In the genomic region with DNA sequence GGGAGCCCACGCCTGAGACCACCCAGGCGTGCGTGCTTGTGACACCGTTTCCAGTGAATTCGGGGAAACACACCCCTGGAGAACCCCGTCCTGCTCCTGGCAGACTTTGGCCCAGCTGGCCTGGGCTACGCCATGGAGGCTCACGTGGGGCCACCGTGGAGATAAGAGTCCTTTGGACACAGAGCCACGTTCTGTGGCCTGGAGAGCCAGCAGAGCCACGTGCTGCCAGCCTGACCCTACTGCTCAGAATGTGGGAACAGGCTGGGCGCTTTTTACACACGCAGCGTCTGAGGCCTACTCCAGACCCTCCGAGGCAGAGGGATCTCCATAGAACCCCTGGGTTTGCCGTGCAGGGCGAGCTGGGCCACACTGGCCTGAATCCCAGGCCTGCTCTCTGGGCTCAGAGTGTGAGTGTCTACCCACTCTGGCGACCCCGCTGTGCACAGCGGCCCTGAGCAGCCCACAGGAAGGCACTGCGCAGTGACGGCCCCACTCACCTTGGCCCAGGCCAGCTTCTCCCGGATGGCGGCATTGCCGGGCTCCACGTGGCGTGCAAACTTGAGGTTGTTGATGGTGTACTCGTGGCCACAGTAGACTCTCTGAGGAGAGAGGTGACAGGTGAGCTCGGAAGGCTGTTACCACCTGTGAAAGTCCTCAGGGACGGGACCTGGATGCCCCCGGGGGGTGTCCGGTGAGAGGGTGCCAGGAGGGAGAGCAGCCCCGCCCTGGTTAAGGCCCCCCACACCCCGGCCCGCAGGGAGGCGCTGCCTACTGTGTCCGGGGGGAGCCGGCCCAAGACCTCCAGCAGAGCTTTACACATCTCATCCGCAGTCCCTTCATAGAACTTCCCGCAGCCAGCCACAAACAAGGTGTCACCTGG, we compare ENCODE assay signal across 24 cellular contexts. TPM values are rescaled to one million over a fixed set of nuclear protein-coding genes. Genes with fewer than 3 reads are reported as not detected.
DNase-seq lines count a peak whose midpoint lies in the region; ATAC-seq, FAIRE-seq and TF ChIP-seq lines count a peak whose summit lies in the region.
"Had no signal": no experiment of that assay in that cellular context is flagged by ENCODE, and none has a peak within 500 bp of the region (broad histone marks: within the 10 kb centered on the region; RNA-seq: fewer than 3 reads in every experiment).

No MANE protein-coding gene starts in this region.

- H3K4me1 ChIP-seq in HepG2 (ENCODE audit: insufficient read depth, low read length) = peaks cover 10% of the 10 kb centered on the region
- H3K4me1 ChIP-seq in neuronal stem cell (ENCODE audit: control insufficient read depth in 2 of 2, insufficient read depth in 1 of 2, low read depth in 1 of 2, low read length in 2 of 2) = no peaks in the 10 kb centered on the region
- H3K4me1 ChIP-seq in smooth muscle cell (ENCODE audit: low read depth) = peaks cover 5% of the 10 kb centered on the region

- no peaks in the 10 kb centered on the region for H3K9me3 ChIP-seq in HepG2 (ENCODE audit: low read length)
- no peaks in the 10 kb centered on the region for H3K9me3 ChIP-seq in neuronal stem cell (replicated peaks in 1 of 2; ENCODE audit: control insufficient read depth in 2 of 2, insufficient read depth in 1 of 2, low read depth in 1 of 2, low read length in 2 of 2)
- H3K9me3 ChIP-seq in smooth muscle cell (replicated peaks; ENCODE audit: low read depth) = no peaks in the 10 kb centered on the region
- H3K9me3 ChIP-seq: BLaER1 had no signal

- no peak overlapping the region for H2BK120ac ChIP-seq in neuronal stem cell (ENCODE audit: low read depth, low read length)

- H2BK15ac ChIP-seq in neuronal stem cell (ENCODE audit: low read length) = no peak overlapping the region

- no peak for ATAC-seq in HepG2

- peaks cover 12% of the 10 kb centered on the region for H3K4me1 Mint-ChIP-seq in chondrocyte (ENCODE audit: low read depth)
- H3K4me1 Mint-ChIP-seq in immature natural killer cell = peaks cover 4 to 12% of the 10 kb centered on the region in 2 donors
- H3K4me1 Mint-ChIP-seq: CD14-positive monocyte had no signal

- peaks cover 8% of the 10 kb centered on the region for H3F3A ChIP-seq in smooth muscle cell (ENCODE audit: low read depth)

- FAIRE-seq in HepG2 (lab: Jason Lieb, UNC) = no peak
- FAIRE-seq: GM19239 had no signal

- no peak overlapping the region for H2AK5ac ChIP-seq in neuronal stem cell (ENCODE audit: low read depth, low read length)

- H3K18ac ChIP-seq in neuronal stem cell (ENCODE audit: low read length) = no peak overlapping the region

- TF ChIP-seq POLR2A in HepG2 (IDR thresholded peaks at IDR 0.05; ENCODE audit: insufficient read depth in 1 of 2, low read depth in 2 of 2, low read length in 2 of 2) = 0 out of 4 replicates have a peak, but pooled peaks of 1 of the 2 experiments have one; percentile 24

- H4K20me1 ChIP-seq in HepG2 (ENCODE audit: insufficient read depth, low read length) (peaks cover 5% of the 10 kb centered on the region; the same call in 1 of the 2 replicates), smooth muscle cell (ENCODE audit: low read depth) (no peaks in the 10 kb centered on the region)

- H3K27ac Mint-ChIP-seq in chondrocyte (ENCODE audit: unreplicated experiment) = no peak overlapping the region
- H3K27ac Mint-ChIP-seq in immature natural killer cell = no peak overlapping the region
- H3K27ac Mint-ChIP-seq: CD4-positive, alpha-beta memory T cell; IgD-negative memory B cell had no signal

- in situ Hi-C loops in HepG2 (cut with HindIII; ENCODE audit: extremely low pct_ligation_motif_present, low pct_unique_long_range_greater_than_20kb) = no loop called here

- H3K36me3 ChIP-seq in H7 (replicated peaks; ENCODE audit: control insufficient read depth, insufficient read depth, low read length) = no peaks in the 10 kb centered on the region; the same call in 1 of the 2 replicates
- peaks cover 10 to 33% of the 10 kb centered on the region in 2 experiments; a peak in 4 of 5 replicates for H3K36me3 ChIP-seq in HepG2 (replicated peaks in 1 of 2; ENCODE audit: control insufficient read depth in 1 of 2, insufficient read depth in 2 of 2, low read length in 2 of 2)
- H3K36me3 ChIP-seq in neuronal stem cell (replicated peaks in 1 of 2; ENCODE audit: control insufficient read depth in 2 of 2, insufficient read depth in 2 of 2, low read length in 2 of 2) = peaks cover 10 to 57% of the 10 kb centered on the region in 2 donors
- no peaks in the 10 kb centered on the region for H3K36me3 ChIP-seq in smooth muscle cell (ENCODE audit: low read depth)

- no peak overlapping the region for H3K14ac ChIP-seq in neuronal stem cell (ENCODE audit: low read length)

- H3K4me3 Mint-ChIP-seq in chondrocyte (ENCODE audit: unreplicated experiment) (no peak overlapping the region), immature natural killer cell (no peak overlapping the region)
- H3K4me3 Mint-ChIP-seq: CD14-positive monocyte, IgD-negative memory B cell had no signal

- H3K9me3 Mint-ChIP-seq in chondrocyte (ENCODE audit: low read depth) (no peaks in the 10 kb centered on the region), immature natural killer cell (peaks cover 0 to 3% (median 0%) of the 10 kb centered on the region in 6 donors)
- H3K9me3 Mint-ChIP-seq: CD14-positive monocyte; CD4-positive, alpha-beta memory T cell; IgD-negative memory B cell had no signal

- H2BK5ac ChIP-seq in neuronal stem cell (ENCODE audit: low read length) = no peak overlapping the region

- no peak overlapping the region for H2BK12ac ChIP-seq in neuronal stem cell (ENCODE audit: low read length)

- DNase-seq in H7 (peak; percentile 59), chondrocyte (ENCODE audit: low spot score) (peak; percentile 80), HepG2 (ENCODE audit: low spot score) (no peak), neuronal stem cell (ENCODE audit: low spot score) (no peak), mucosa of gallbladder (ENCODE audit: low spot score) (no peak), immature natural killer cell (no peak), putamen (ENCODE audit: low spot score) (no peak), smooth muscle cell (lab: John Stamatoyannopoulos, UW; ENCODE audit: unreplicated experiment) (no peak)
- DNase-seq: 8988T; CD4-positive, alpha-beta memory T cell; DMS153; DMS79; GF-D8; HCEC 1CT had no signal

- peaks cover 7% of the 10 kb centered on the region for H3K79me1 ChIP-seq in neuronal stem cell (ENCODE audit: low read depth, low read length)

- no peak for TF ChIP-seq EP300 in HepG2 (IDR thresholded peaks at IDR 0.05; ENCODE audit: low read depth in 2 of 2, low read length in 2 of 2)
- TF ChIP-seq EP300 in HepG2 (CRISPR knock-in tag; IDR thresholded peaks at IDR 0.05; ENCODE audit: borderline replicate concordance) = no peak

- H3K79me2 ChIP-seq in HepG2 (ENCODE audit: insufficient read depth, low read length) = no peaks in the 10 kb centered on the region
- no peaks in the 10 kb centered on the region for H3K79me2 ChIP-seq in smooth muscle cell (ENCODE audit: low read depth)

- H3K27me3 ChIP-seq in H7 (ENCODE audit: control insufficient read depth, insufficient read depth, low read length) (no peaks in the 10 kb centered on the region), HepG2 (ENCODE audit: control insufficient read depth in 1 of 2, insufficient read depth in 2 of 2, low read length in 2 of 2) (no peaks in the 10 kb centered on the region), neuronal stem cell (ENCODE audit: control insufficient read depth in 3 of 3, insufficient read depth in 3 of 3, low read depth in 1 of 3, low read length in 3 of 3) (no peaks in the 10 kb centered on the region), smooth muscle cell (ENCODE audit: low read depth) (no peaks in the 10 kb centered on the region)
- H3K27me3 ChIP-seq: BLaER1 had no signal

- POLR2A ChIA-PET in HepG2 (lab: Yijun Ruan, JAX) = no interaction called here

- WGBS in HepG2 (ENCODE audit: low lambda C conversion rate) = no CpG with 5 or more reads among the region's 40 CpGs
- WGBS in neuronal stem cell (ENCODE audit: extremely low coverage in 2 of 2, insufficient read length in 2 of 2, insufficient replicate concordance in 1 of 2), 2 donors = no CpG with 5 or more reads among the region's 40 CpGs
- WGBS in smooth muscle cell (ENCODE audit: low lambda C conversion rate) = 97% methylated on average over 40 of the region's 40 CpGs

- no peak overlapping the region for H3K9ac ChIP-seq in HepG2 (ENCODE audit: insufficient read depth, low read depth, low read length)
- no peak overlapping the region for H3K9ac ChIP-seq in neuronal stem cell (ENCODE audit: low read depth, low read length, poor library complexity)
- H3K9ac ChIP-seq in smooth muscle cell (ENCODE audit: low read depth) = no peak overlapping the region
- H3K9ac ChIP-seq: BLaER1 had no signal

- no peak for TF ChIP-seq CTCF in chondrocyte (IDR thresholded peaks at IDR 0.05)
- no peak for TF ChIP-seq CTCF in HepG2 (CRISPR knock-in tag; IDR thresholded peaks at IDR 0.05)
- no peak for TF ChIP-seq CTCF in smooth muscle cell (IDR thresholded peaks at IDR 0.05; ENCODE audit: borderline replicate concordance, insufficient read depth, poor library complexity, severe bottlenecking)

- no TSS peak for BruUV-seq in HepG2 (replicated peaks; lab: Mats Ljungman, UMichigan)

- peak overlapping the region; percentile 11 for H3K23ac ChIP-seq in neuronal stem cell (ENCODE audit: low read depth, low read length, poor library complexity)

- H3K4me2 ChIP-seq in HepG2 (ENCODE audit: low read depth, low read length) (no peak overlapping the region), neuronal stem cell (ENCODE audit: insufficient read depth, low read length, poor library complexity, severe bottlenecking) (no peak overlapping the region), smooth muscle cell (no peak overlapping the region)
- H3K4me2 ChIP-seq: BLaER1 had no signal

- TF ChIP-seq RAD21 in HepG2 (CRISPR knock-in tag; IDR thresholded peaks at IDR 0.05) = no peak

- H3K4ac ChIP-seq in neuronal stem cell (ENCODE audit: low read length) = no peak overlapping the region

- CTCF ChIA-PET in HepG2 (lab: Yijun Ruan, JAX; ENCODE audit: low intra/inter-chr PET ratio, low total read pairs) = no interaction called here

- H3K27ac ChIP-seq in HepG2 (ENCODE audit: extremely low read length, insufficient read depth, low read length) (no peak overlapping the region), neuronal stem cell (replicated peaks; ENCODE audit: low read length) (no peak overlapping the region), smooth muscle cell (ENCODE audit: low read depth) (no peak overlapping the region)
- H3K27ac ChIP-seq: BLaER1, HL-60 had no signal

- H2AFZ ChIP-seq in HepG2 (ENCODE audit: low read length) = no peak overlapping the region
- H2AFZ ChIP-seq in neuronal stem cell (ENCODE audit: low read length) = no peak overlapping the region
- H2AFZ ChIP-seq in smooth muscle cell (ENCODE audit: low read depth) = no peak overlapping the region

- peaks cover 6% of the 10 kb centered on the region for H3K36me3 Mint-ChIP-seq in chondrocyte (ENCODE audit: low read depth)
- H3K36me3 Mint-ChIP-seq in immature natural killer cell = peaks cover 7 to 16% (median 8%) of the 10 kb centered on the region in 3 donors

- H3K27me3 Mint-ChIP-seq in chondrocyte (ENCODE audit: low read depth) = no peaks in the 10 kb centered on the region
- peaks cover 0 to 4% (median 2%) of the 10 kb centered on the region in 3 donors for H3K27me3 Mint-ChIP-seq in immature natural killer cell (ENCODE audit: low read depth in 3 of 3)
- H3K27me3 Mint-ChIP-seq: CD4-positive, alpha-beta memory T cell; IgD-negative memory B cell had no signal

- H3K4me3 ChIP-seq in H7 (ENCODE audit: insufficient read depth, low read depth, low read length) (no peak overlapping the region), HepG2 (replicated peaks in 1 of 3; ENCODE audit: insufficient read depth in 1 of 3, low read depth in 2 of 3, low read length in 3 of 3) (no peak overlapping the region), neuronal stem cell (ENCODE audit: low read length in 2 of 2) (no peak overlapping the region), smooth muscle cell (no peak overlapping the region)
- H3K4me3 ChIP-seq: BLaER1 had no signal

- intact Hi-C loops in HepG2 (cut with micrococcal nuclease; ENCODE audit: unreplicated experiment) = no loop called here

- H4K8ac ChIP-seq in neuronal stem cell (ENCODE audit: low read depth, low read length) = no peak overlapping the region

- no peak overlapping the region for H4K91ac ChIP-seq in neuronal stem cell (ENCODE audit: low read depth, low read length, poor library complexity)

RNA-seq across cellular contexts. Expression of gene HAGH, which starts 10.0 kb away (rescaled TPM):
- 45.6 and 51.8 TPM in 2 replicates for total RNA-seq in H7 (2014; rRNA removed; shearing (Covaris generic))
- total RNA-seq in chondrocyte = 46.5 to 56.7 TPM (median 55.1 TPM) in 3 replicates
- total RNA-seq in HepG2 (2016; rRNA removed; fragmentation: Illumina TruSeq; extraction: Trizol) = 55.6 and 70.4 TPM in 2 replicates
- total RNA-seq in HepG2 (2016; cell fraction: cytosol; rRNA removed; fragmentation: Illumina TruSeq; extraction: Trizol; ENCODE audit: low read depth) = 53.2 and 53.5 TPM in 2 replicates
- total RNA-seq in HepG2 (2016; cell fraction: insoluble cytoplasmic fraction; rRNA removed; fragmentation: Illumina TruSeq; extraction: Trizol) = 55.0 and 68.2 TPM in 2 replicates
- total RNA-seq in HepG2 (2016; cell fraction: membrane; rRNA removed; fragmentation: Illumina TruSeq; extraction: Trizol) = 61.0 and 73.1 TPM in 2 replicates
- total RNA-seq in HepG2 (2016; cell fraction: nucleus; rRNA removed; fragmentation: Illumina TruSeq; extraction: Trizol) = 34.7 and 44.2 TPM in 2 replicates
- polyA plus RNA-seq in HepG2 (2011; rRNA removed) = 95.4 and 110 TPM in 2 replicates
- polyA plus RNA-seq in HepG2 (2011; cell fraction: cytosol; rRNA removed) = 119 and 163 TPM in 2 replicates
- 106 and 108 TPM in 2 replicates for polyA plus RNA-seq in HepG2 (2011; cell fraction: nucleus; rRNA removed)
- 60.5 and 77.2 TPM in 2 replicates for polyA plus RNA-seq in HepG2 (2012)
- polyA plus RNA-seq in HepG2 (2016; cell fraction: cytosol; fragmentation: Illumina TruSeq; extraction: Trizol; ENCODE audit: low read depth) = 50.0 and 65.6 TPM in 2 replicates
- 79.6 and 80.3 TPM in 2 replicates for polyA plus RNA-seq in HepG2 (2016; cell fraction: insoluble cytoplasmic fraction; fragmentation: Illumina TruSeq; extraction: Trizol; ENCODE audit: low read depth)
- polyA plus RNA-seq in HepG2 (2016; cell fraction: membrane; fragmentation: Illumina TruSeq; extraction: Trizol; ENCODE audit: low read depth) = 53.0 and 70.2 TPM in 2 replicates
- 90.2 and 92.4 TPM in 2 replicates for polyA plus RNA-seq in HepG2 (2016; cell fraction: nucleus; fragmentation: Illumina TruSeq; extraction: Trizol; ENCODE audit: insufficient read depth, low read depth)
- 59.0 and 90.8 TPM in 2 replicates for polyA minus RNA-seq in HepG2 (2011; rRNA and poly(A)+ RNA removed; ENCODE audit: low replicate concordance)
- polyA minus RNA-seq in HepG2 (2011; cell fraction: cytosol; rRNA and poly(A)+ RNA removed) = 25.4 and 27.3 TPM in 2 replicates
- polyA minus RNA-seq in HepG2 (2011; cell fraction: nucleus; rRNA and poly(A)+ RNA removed) = 28.8 and 29.0 TPM in 2 replicates
- polyA plus RNA-seq in neuronal stem cell (2013, experiment 1 of 2) = 45.7 TPM
- polyA plus RNA-seq in neuronal stem cell (2013, experiment 2 of 2) = 44.7 TPM
- 82.2 TPM for total RNA-seq in mucosa of gallbladder
- polyA plus RNA-seq in immature natural killer cell = 10 to 100 TPM; 53.0 to 54.7 (median 54.3) TPM
- total RNA-seq in smooth muscle cell = 20.7 and 20.9 TPM in 2 replicates
- polyA plus RNA-seq in smooth muscle cell = 42.6 and 43.0 TPM in 2 replicates

RNA-seq across cellular contexts. Expression of gene FAHD1, which starts 10.4 kb away (rescaled TPM):
- total RNA-seq in H7 (2014; rRNA removed; shearing (Covaris generic)) = 18.2 and 26.1 TPM in 2 replicates
- total RNA-seq in chondrocyte (25.8 to 27.1 TPM (median 25.9 TPM) in 3 replicates), HepG2 (2016; rRNA removed; fragmentation: Illumina TruSeq; extraction: Trizol) (45.3 and 55.1 TPM in 2 replicates), mucosa of gallbladder (49.6 TPM), smooth muscle cell (25.0 and 32.4 TPM in 2 replicates)
- 8.0 and 8.3 TPM in 2 replicates for total RNA-seq in HepG2 (2016; cell fraction: cytosol; rRNA removed; fragmentation: Illumina TruSeq; extraction: Trizol; ENCODE audit: low read depth)
- total RNA-seq in HepG2 (2016; cell fraction: insoluble cytoplasmic fraction; rRNA removed; fragmentation: Illumina TruSeq; extraction: Trizol) = 46.8 and 59.4 TPM in 2 replicates
- total RNA-seq in HepG2 (2016; cell fraction: membrane; rRNA removed; fragmentation: Illumina TruSeq; extraction: Trizol) = 20.5 and 23.1 TPM in 2 replicates
- 18.8 and 24.7 TPM in 2 replicates for total RNA-seq in HepG2 (2016; cell fraction: nucleus; rRNA removed; fragmentation: Illumina TruSeq; extraction: Trizol)
- polyA plus RNA-seq in HepG2 (2011; rRNA removed) (39.0 and 45.0 TPM in 2 replicates), immature natural killer cell (10 to 100 TPM; 22.7 to 35.4 (median 24.8) TPM), smooth muscle cell (32.4 and 32.8 TPM in 2 replicates)
- 57.1 and 75.7 TPM in 2 replicates for polyA plus RNA-seq in HepG2 (2011; cell fraction: cytosol; rRNA removed)
- polyA plus RNA-seq in HepG2 (2011; cell fraction: nucleus; rRNA removed) = 22.0 and 25.9 TPM in 2 replicates
- 27.5 and 30.7 TPM in 2 replicates for polyA plus RNA-seq in HepG2 (2012)
- polyA plus RNA-seq in HepG2 (2016; cell fraction: cytosol; fragmentation: Illumina TruSeq; extraction: Trizol; ENCODE audit: low read depth) = 7.4 and 8.6 TPM in 2 replicates
- polyA plus RNA-seq in HepG2 (2016; cell fraction: insoluble cytoplasmic fraction; fragmentation: Illumina TruSeq; extraction: Trizol; ENCODE audit: low read depth) = 61.9 and 65.6 TPM in 2 replicates
- polyA plus RNA-seq in HepG2 (2016; cell fraction: membrane; fragmentation: Illumina TruSeq; extraction: Trizol; ENCODE audit: low read depth) = 16.5 and 18.2 TPM in 2 replicates
- 23.5 and 28.3 TPM in 2 replicates for polyA plus RNA-seq in HepG2 (2016; cell fraction: nucleus; fragmentation: Illumina TruSeq; extraction: Trizol; ENCODE audit: insufficient read depth, low read depth)
- polyA minus RNA-seq in HepG2 (2011; rRNA and poly(A)+ RNA removed; ENCODE audit: low replicate concordance) = 39.8 and 128 TPM in 2 replicates
- 38.0 and 43.7 TPM in 2 replicates for polyA minus RNA-seq in HepG2 (2011; cell fraction: cytosol; rRNA and poly(A)+ RNA removed)
- polyA minus RNA-seq in HepG2 (2011; cell fraction: nucleus; rRNA and poly(A)+ RNA removed) = 41.5 and 42.2 TPM in 2 replicates
- 17.0 TPM for polyA plus RNA-seq in neuronal stem cell (2013, experiment 1 of 2)
- 16.9 TPM for polyA plus RNA-seq in neuronal stem cell (2013, experiment 2 of 2)

RNA-seq across cellular contexts. Expression of gene IGFALS, which starts 23.1 kb away (rescaled TPM):
- not detected in 2 replicates for total RNA-seq in H7 (2014; rRNA removed; shearing (Covaris generic))
- total RNA-seq in chondrocyte (0.12 to 0.31 TPM in 2 of 3 replicates, not detected in the other), HepG2 (2016; rRNA removed; fragmentation: Illumina TruSeq; extraction: Trizol) (0.81 and 2.4 TPM in 2 replicates), mucosa of gallbladder (29.3 TPM), smooth muscle cell (0.58 TPM in 1 of 2 replicates, not detected in the other)
- total RNA-seq in HepG2 (2016; cell fraction: cytosol; rRNA removed; fragmentation: Illumina TruSeq; extraction: Trizol; ENCODE audit: low read depth) = 0.26 and 0.30 TPM in 2 replicates
- total RNA-seq in HepG2 (2016; cell fraction: insoluble cytoplasmic fraction; rRNA removed; fragmentation: Illumina TruSeq; extraction: Trizol) = 1.4 and 2.1 TPM in 2 replicates
- total RNA-seq in HepG2 (2016; cell fraction: membrane; rRNA removed; fragmentation: Illumina TruSeq; extraction: Trizol) = 0.79 and 0.87 TPM in 2 replicates
- total RNA-seq in HepG2 (2016; cell fraction: nucleus; rRNA removed; fragmentation: Illumina TruSeq; extraction: Trizol) = 2.0 TPM in 2 replicates
- polyA plus RNA-seq in HepG2 (2011; rRNA removed) (0.34 and 0.95 TPM in 2 replicates), immature natural killer cell (not detected), smooth muscle cell (0.45 TPM in 1 of 2 replicates, not detected in the other)
- 0.55 and 0.68 TPM in 2 replicates for polyA plus RNA-seq in HepG2 (2011; cell fraction: cytosol; rRNA removed)
- 2.1 and 2.3 TPM in 2 replicates for polyA plus RNA-seq in HepG2 (2011; cell fraction: nucleus; rRNA removed)
- polyA plus RNA-seq in HepG2 (2012) = 0.31 and 0.49 TPM in 2 replicates
- 0.14 and 0.37 TPM in 2 replicates for polyA plus RNA-seq in HepG2 (2016; cell fraction: cytosol; fragmentation: Illumina TruSeq; extraction: Trizol; ENCODE audit: low read depth)
- polyA plus RNA-seq in HepG2 (2016; cell fraction: insoluble cytoplasmic fraction; fragmentation: Illumina TruSeq; extraction: Trizol; ENCODE audit: low read depth) = 0.97 and 1.1 TPM in 2 replicates
- polyA plus RNA-seq in HepG2 (2016; cell fraction: membrane; fragmentation: Illumina TruSeq; extraction: Trizol; ENCODE audit: low read depth) = 0.45 and 0.69 TPM in 2 replicates
- 2.3 and 2.7 TPM in 2 replicates for polyA plus RNA-seq in HepG2 (2016; cell fraction: nucleus; fragmentation: Illumina TruSeq; extraction: Trizol; ENCODE audit: insufficient read depth, low read depth)
- 1.5 TPM in 1 of 2 replicates, not detected in the other for polyA minus RNA-seq in HepG2 (2011; rRNA and poly(A)+ RNA removed; ENCODE audit: low replicate concordance)
- 0.59 TPM in 1 of 2 replicates, not detected in the other for polyA minus RNA-seq in HepG2 (2011; cell fraction: cytosol; rRNA and poly(A)+ RNA removed)
- polyA minus RNA-seq in HepG2 (2011; cell fraction: nucleus; rRNA and poly(A)+ RNA removed) = 0.50 and 0.77 TPM in 2 replicates
- polyA plus RNA-seq in neuronal stem cell (2013, experiment 1 of 2) = 0.06 TPM
- 0.08 TPM for polyA plus RNA-seq in neuronal stem cell (2013, experiment 2 of 2)
- total RNA-seq: A673, Daoy, H4, HT1080 had no signal
- polyA plus RNA-seq: AG04450; CD14-positive monocyte; CD4-positive, alpha-beta memory T cell; IgD-negative memory B cell had no signal

RNA-seq across cellular contexts. Expression of gene NUBP2, which starts 33.9 kb away (rescaled TPM):
- 138 and 152 TPM in 2 replicates for total RNA-seq in H7 (2014; rRNA removed; shearing (Covaris generic))
- total RNA-seq in chondrocyte (36.5 to 46.0 TPM (median 40.7 TPM) in 3 replicates), HepG2 (2016; rRNA removed; fragmentation: Illumina TruSeq; extraction: Trizol) (43.8 and 61.5 TPM in 2 replicates), mucosa of gallbladder (54.4 TPM), smooth muscle cell (32.9 and 48.0 TPM in 2 replicates)
- total RNA-seq in HepG2 (2016; cell fraction: cytosol; rRNA removed; fragmentation: Illumina TruSeq; extraction: Trizol; ENCODE audit: low read depth) = 45.7 and 50.6 TPM in 2 replicates
- total RNA-seq in HepG2 (2016; cell fraction: insoluble cytoplasmic fraction; rRNA removed; fragmentation: Illumina TruSeq; extraction: Trizol) = 43.0 and 67.3 TPM in 2 replicates
- total RNA-seq in HepG2 (2016; cell fraction: membrane; rRNA removed; fragmentation: Illumina TruSeq; extraction: Trizol) = 59.0 and 63.2 TPM in 2 replicates
- 26.2 and 29.2 TPM in 2 replicates for total RNA-seq in HepG2 (2016; cell fraction: nucleus; rRNA removed; fragmentation: Illumina TruSeq; extraction: Trizol)
- polyA plus RNA-seq in HepG2 (2011; rRNA removed) (25.7 and 33.5 TPM in 2 replicates), immature natural killer cell (100 to 1,000 TPM; 106 to 151 (median 127) TPM), smooth muscle cell (80.8 and 86.7 TPM in 2 replicates)
- polyA plus RNA-seq in HepG2 (2011; cell fraction: cytosol; rRNA removed) = 26.7 and 51.2 TPM in 2 replicates
- 80.7 and 89.5 TPM in 2 replicates for polyA plus RNA-seq in HepG2 (2011; cell fraction: nucleus; rRNA removed)
- 19.8 and 31.7 TPM in 2 replicates for polyA plus RNA-seq in HepG2 (2012)
- 46.9 and 52.9 TPM in 2 replicates for polyA plus RNA-seq in HepG2 (2016; cell fraction: cytosol; fragmentation: Illumina TruSeq; extraction: Trizol; ENCODE audit: low read depth)
- polyA plus RNA-seq in HepG2 (2016; cell fraction: insoluble cytoplasmic fraction; fragmentation: Illumina TruSeq; extraction: Trizol; ENCODE audit: low read depth) = 40.4 and 46.6 TPM in 2 replicates
- 47.2 and 53.9 TPM in 2 replicates for polyA plus RNA-seq in HepG2 (2016; cell fraction: membrane; fragmentation: Illumina TruSeq; extraction: Trizol; ENCODE audit: low read depth)
- 63.4 and 63.9 TPM in 2 replicates for polyA plus RNA-seq in HepG2 (2016; cell fraction: nucleus; fragmentation: Illumina TruSeq; extraction: Trizol; ENCODE audit: insufficient read depth, low read depth)
- 21.1 and 26.9 TPM in 2 replicates for polyA minus RNA-seq in HepG2 (2011; rRNA and poly(A)+ RNA removed; ENCODE audit: low replicate concordance)
- 14.3 and 16.7 TPM in 2 replicates for polyA minus RNA-seq in HepG2 (2011; cell fraction: cytosol; rRNA and poly(A)+ RNA removed)
- 12.1 and 14.0 TPM in 2 replicates for polyA minus RNA-seq in HepG2 (2011; cell fraction: nucleus; rRNA and poly(A)+ RNA removed)
- polyA plus RNA-seq in neuronal stem cell (2013, experiment 1 of 2) = 52.2 TPM
- polyA plus RNA-seq in neuronal stem cell (2013, experiment 2 of 2) = 50.6 TPM

RNA-seq across cellular contexts. Expression of gene SPSB3, which starts 34.3 kb away (rescaled TPM):
- total RNA-seq in H7 (2014; rRNA removed; shearing (Covaris generic)) = 43.3 and 60.4 TPM in 2 replicates
- 30.8 to 32.1 TPM (median 31.5 TPM) in 3 replicates for total RNA-seq in chondrocyte
- 8.2 and 13.2 TPM in 2 replicates for total RNA-seq in HepG2 (2016; rRNA removed; fragmentation: Illumina TruSeq; extraction: Trizol)
- 8.6 and 9.9 TPM in 2 replicates for total RNA-seq in HepG2 (2016; cell fraction: cytosol; rRNA removed; fragmentation: Illumina TruSeq; extraction: Trizol; ENCODE audit: low read depth)
- total RNA-seq in HepG2 (2016; cell fraction: insoluble cytoplasmic fraction; rRNA removed; fragmentation: Illumina TruSeq; extraction: Trizol) = 6.5 and 13.8 TPM in 2 replicates
- total RNA-seq in HepG2 (2016; cell fraction: membrane; rRNA removed; fragmentation: Illumina TruSeq; extraction: Trizol) = 9.4 and 12.7 TPM in 2 replicates
- total RNA-seq in HepG2 (2016; cell fraction: nucleus; rRNA removed; fragmentation: Illumina TruSeq; extraction: Trizol) = 14.1 and 16.2 TPM in 2 replicates
- polyA plus RNA-seq in HepG2 (2011; rRNA removed) = 21.9 and 26.7 TPM in 2 replicates
- polyA plus RNA-seq in HepG2 (2011; cell fraction: cytosol; rRNA removed) = 15.4 and 25.3 TPM in 2 replicates
- polyA plus RNA-seq in HepG2 (2011; cell fraction: nucleus; rRNA removed) = 142 and 184 TPM in 2 replicates
- polyA plus RNA-seq in HepG2 (2012) = 12.3 and 24.9 TPM in 2 replicates
- polyA plus RNA-seq in HepG2 (2016; cell fraction: cytosol; fragmentation: Illumina TruSeq; extraction: Trizol; ENCODE audit: low read depth) = 6.4 and 7.5 TPM in 2 replicates
- 7.6 and 8.0 TPM in 2 replicates for polyA plus RNA-seq in HepG2 (2016; cell fraction: insoluble cytoplasmic fraction; fragmentation: Illumina TruSeq; extraction: Trizol; ENCODE audit: low read depth)
- 6.8 and 7.3 TPM in 2 replicates for polyA plus RNA-seq in HepG2 (2016; cell fraction: membrane; fragmentation: Illumina TruSeq; extraction: Trizol; ENCODE audit: low read depth)
- 29.9 and 32.1 TPM in 2 replicates for polyA plus RNA-seq in HepG2 (2016; cell fraction: nucleus; fragmentation: Illumina TruSeq; extraction: Trizol; ENCODE audit: insufficient read depth, low read depth)
- 15.4 and 19.4 TPM in 2 replicates for polyA minus RNA-seq in HepG2 (2011; rRNA and poly(A)+ RNA removed; ENCODE audit: low replicate concordance)
- polyA minus RNA-seq in HepG2 (2011; cell fraction: cytosol; rRNA and poly(A)+ RNA removed) = 4.5 and 8.0 TPM in 2 replicates
- polyA minus RNA-seq in HepG2 (2011; cell fraction: nucleus; rRNA and poly(A)+ RNA removed) = 12.4 and 13.7 TPM in 2 replicates
- polyA plus RNA-seq in neuronal stem cell (2013, experiment 1 of 2) = 25.2 TPM
- 23.3 TPM for polyA plus RNA-seq in neuronal stem cell (2013, experiment 2 of 2)
- 57.9 TPM for total RNA-seq in mucosa of gallbladder
- polyA plus RNA-seq in immature natural killer cell = 10 to 100 TPM; 68.3 to 80.4 (median 77.6) TPM
- 23.0 and 25.1 TPM in 2 replicates for total RNA-seq in smooth muscle cell
- 49.8 and 60.3 TPM in 2 replicates for polyA plus RNA-seq in smooth muscle cell

Comparison
In these comparisons a context has a peak if more than half of its experiments do, and no peak if none do; other contexts are left out.
1. DNase-seq: peak in H7 (single experiment) and chondrocyte (single experiment); none in HepG2 (single experiment), neuronal stem cell (single experiment), mucosa of gallbladder (single experiment), immature natural killer cell (0 of 3), putamen (single experiment) and smooth muscle cell (single experiment).